9 cellular contexts compared by ENCODE assay signal in the genomic region with DNA sequence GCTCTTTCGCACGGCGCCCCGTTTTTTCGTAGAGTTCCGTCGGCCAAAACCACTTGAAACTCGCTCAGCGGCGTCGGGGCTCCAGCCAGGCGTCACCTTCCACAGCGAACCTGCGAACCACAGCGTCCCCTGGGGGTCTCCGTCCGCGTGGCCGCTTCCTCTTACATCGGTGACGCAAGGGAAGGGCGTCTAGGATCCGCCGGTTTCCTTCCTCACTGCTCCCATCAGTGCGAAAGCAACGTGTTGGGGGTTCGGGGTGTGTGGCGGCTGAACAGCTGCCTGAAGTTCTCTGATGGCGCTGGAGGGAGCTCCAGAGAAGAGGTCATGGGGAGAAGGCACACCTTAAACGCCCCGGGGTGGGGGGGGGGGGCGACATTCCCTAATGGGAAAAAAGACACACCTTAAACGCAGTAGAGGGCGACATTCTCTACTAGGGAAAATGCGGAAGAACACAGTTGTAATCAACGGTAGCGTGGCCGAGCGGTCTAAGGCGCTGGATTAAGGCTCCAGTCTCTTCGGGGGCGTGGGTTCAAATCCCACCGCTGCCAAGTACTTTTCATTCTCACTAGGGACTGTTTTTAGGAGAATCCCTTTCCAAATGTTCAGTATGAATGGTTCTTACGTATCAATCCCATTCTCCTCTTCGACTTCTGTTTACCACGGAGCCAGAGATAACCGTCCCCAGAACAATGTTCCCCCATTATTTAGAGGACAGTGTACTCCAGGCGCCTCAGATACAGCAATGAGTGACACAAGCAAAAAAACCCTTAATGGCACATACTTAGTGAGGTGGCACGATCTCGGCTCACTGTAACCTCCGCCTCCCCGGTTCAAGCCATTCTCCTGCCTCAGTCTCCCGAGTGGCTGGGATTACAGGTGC. TPM values are rescaled to one million over a fixed set of nuclear protein-coding genes. Genes with fewer than 3 reads are reported as not detected.
DNase-seq lines count a peak whose midpoint lies in the region; ATAC-seq and TF ChIP-seq lines count a peak whose summit lies in the region.
"Had no signal": no experiment of that assay in that cellular context is flagged by ENCODE, and none has a peak within 500 bp of the region (broad histone marks: within the 10 kb centered on the region; RNA-seq: fewer than 3 reads in every experiment).

No MANE protein-coding gene starts in this region.

- intact Hi-C loops in adrenal gland (cut with DNase I) = no loop called here

- H3K27me3 ChIP-seq in adrenal gland (no peaks in the 10 kb centered on the region), iPS-15b (ENCODE audit: control insufficient read depth, insufficient read depth, low read length) (no peaks in the 10 kb centered on the region)

- H3K27me3 Mint-ChIP-seq in T-helper 17 cell = no peaks in the 10 kb centered on the region

- H3K36me3 ChIP-seq in adrenal gland (replicated peaks in 1 of 2) (no peaks in the 10 kb centered on the region), iPS-15b (ENCODE audit: control insufficient read depth, insufficient read depth, low read length) (no peaks in the 10 kb centered on the region)

- WGBS in adrenal gland, 4 donors = 15 to 28% (median 21%) methylated on average over 33 to 53 of the region's 53 CpGs

- TF ChIP-seq CTCF in GM12875 (IDR thresholded peaks at IDR 0.05; ENCODE audit: borderline replicate concordance, insufficient read depth, low read depth, low read length) = peak; percentile 41; the same call in 1 of the 2 replicates
- peak in 2 of 6 experiments; percentile 20 to 47 for TF ChIP-seq CTCF in adrenal gland (IDR thresholded peaks at IDR 0.05)

- no peak for TF ChIP-seq POLR2A in adrenal gland (IDR thresholded peaks at IDR 0.05)

- H3K4me3 Mint-ChIP-seq in T-helper 17 cell = peak overlapping the region; percentile 82

- DNase-seq in T-helper 17 cell (peak; percentile 34 to 68 (median 59)), adrenal gland (peak in 6 of 7 donors; percentile 26 to 66 (median 42)), A172 (ENCODE audit: low spot score) (no peak)
- peak; percentile 86 for DNase-seq in stimulated activated CD4-positive, alpha-beta T cell treated with anti-CD3 and anti-CD28 coated beads, Interleukin-15, amount 100 ng/mL, for 24 hours

- H3K36me3 Mint-ChIP-seq in T-helper 17 cell (ENCODE audit: low read depth) = no peaks in the 10 kb centered on the region

- no peaks in the 10 kb centered on the region for H3K9me3 ChIP-seq in T-helper 17 cell (ENCODE audit: control insufficient read depth, low read length, poor library complexity, severe bottlenecking)
- H3K9me3 ChIP-seq in adrenal gland (replicated peaks in 1 of 3) = no peaks in the 10 kb centered on the region
- H3K9me3 ChIP-seq in iPS-15b (ENCODE audit: control insufficient read depth, insufficient read depth, low read length) = no peaks in the 10 kb centered on the region

- peaks cover 8% of the 10 kb centered on the region for H3K4me1 Mint-ChIP-seq in T-helper 17 cell

- peak overlapping the region; percentile 39 for H3K27ac Mint-ChIP-seq in T-helper 17 cell

- ATAC-seq in T-helper 17 cell (peak; percentile 89), HG02623 (IDR thresholded peaks at IDR 0.05; ENCODE audit: unreplicated experiment) (no peak), HG03196 (IDR thresholded peaks at IDR 0.05; ENCODE audit: unreplicated experiment) (no peak)

- peak overlapping the region; percentile 9 for H3K9ac ChIP-seq in iPS-15b (ENCODE audit: low read depth, low read length)

- H3K4me1 ChIP-seq in adrenal gland (replicated peaks in 1 of 2) (no peaks in the 10 kb centered on the region), iPS-15b (ENCODE audit: control insufficient read depth, insufficient read depth, low read length) (no peaks in the 10 kb centered on the region)

- H3K27ac ChIP-seq in adrenal gland = no peak overlapping the region

- H3K4me3 ChIP-seq in GM12875 (ENCODE audit: low read depth, low read length) = no peak overlapping the region
- peak overlapping the region in 1 of 4 donors; percentile 33 for H3K4me3 ChIP-seq in adrenal gland
- peak overlapping the region; percentile 71 for H3K4me3 ChIP-seq in iPS-15b (ENCODE audit: low read depth, low read length)

RNA-seq across cellular contexts. Expression of gene ZNF311, which starts 16.3 kb away (rescaled TPM):
- total RNA-seq in T-helper 17 cell (under 1 TPM; 0.10 to 0.40 TPM), adrenal gland (1 to 10 TPM in 2 of 8 donors, under 1 TPM in 4, not detected in 2; 0.41 to 1.4 (median 0.93) TPM)
- 1 to 10 TPM; 1.0 to 2.6 (median 1.4) TPM for polyA plus RNA-seq in adrenal gland
- total RNA-seq in A172 (2014; rRNA removed; shearing (Covaris generic)) = 0.72 and 1.2 TPM in 2 replicates

RNA-seq across cellular contexts. Expression of gene OR2W1, which starts 56.2 kb away (rescaled TPM):
- total RNA-seq in T-helper 17 cell (not detected), adrenal gland (not detected)
- polyA plus RNA-seq in adrenal gland = not detected
- not detected in 2 replicates for total RNA-seq in A172 (2014; rRNA removed; shearing (Covaris generic))
- total RNA-seq: M059J had no signal
